ENCODE assay signal across 8 cellular contexts in the genomic region with DNA sequence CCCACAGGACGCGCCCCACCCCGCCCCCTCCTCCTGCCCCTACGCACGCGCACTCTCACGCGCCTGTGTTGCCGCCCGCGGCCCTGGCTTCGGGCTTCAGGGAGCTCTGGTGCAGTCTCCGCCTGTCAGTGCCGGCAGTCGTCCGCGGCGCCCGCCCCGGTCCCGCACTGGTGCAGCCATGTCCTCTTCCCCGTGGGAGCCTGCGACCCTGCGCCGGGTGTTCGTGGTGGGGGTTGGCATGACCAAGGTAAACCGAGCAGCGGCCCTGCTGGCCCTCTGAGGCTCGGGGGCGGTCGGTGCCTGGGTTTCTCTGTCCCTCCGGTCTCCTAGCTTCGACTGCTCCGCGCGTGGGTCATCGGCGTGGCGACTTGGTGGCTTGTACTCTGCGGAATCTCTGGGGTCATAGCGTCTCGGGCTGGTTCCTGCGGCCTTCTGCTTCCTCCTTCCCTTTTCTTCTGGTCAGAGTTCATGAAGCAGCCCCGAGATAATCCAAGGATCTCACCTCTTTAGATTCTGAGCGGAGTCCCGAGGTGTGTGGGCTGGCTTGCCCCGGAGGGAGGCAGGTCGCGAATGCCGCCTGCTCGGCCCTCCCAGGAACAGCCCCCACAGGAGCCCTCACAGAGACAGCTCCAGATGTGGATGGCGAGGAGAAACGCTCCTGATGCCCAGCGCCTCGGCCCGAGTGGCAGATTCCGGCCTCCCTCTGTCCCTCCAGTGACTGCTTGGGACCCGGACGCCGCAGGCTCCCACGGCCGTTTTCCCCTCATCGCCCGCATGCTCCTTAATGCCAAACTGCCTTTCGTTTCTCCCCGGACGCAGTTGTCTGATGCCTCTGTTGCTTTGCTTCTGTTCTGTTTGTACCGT. TPM values are rescaled to one million over a fixed set of nuclear protein-coding genes. Genes with fewer than 3 reads are reported as not detected.
DNase-seq lines count a peak whose midpoint lies in the region; ATAC-seq, FAIRE-seq and TF ChIP-seq lines count a peak whose summit lies in the region.

A gene with protein sequence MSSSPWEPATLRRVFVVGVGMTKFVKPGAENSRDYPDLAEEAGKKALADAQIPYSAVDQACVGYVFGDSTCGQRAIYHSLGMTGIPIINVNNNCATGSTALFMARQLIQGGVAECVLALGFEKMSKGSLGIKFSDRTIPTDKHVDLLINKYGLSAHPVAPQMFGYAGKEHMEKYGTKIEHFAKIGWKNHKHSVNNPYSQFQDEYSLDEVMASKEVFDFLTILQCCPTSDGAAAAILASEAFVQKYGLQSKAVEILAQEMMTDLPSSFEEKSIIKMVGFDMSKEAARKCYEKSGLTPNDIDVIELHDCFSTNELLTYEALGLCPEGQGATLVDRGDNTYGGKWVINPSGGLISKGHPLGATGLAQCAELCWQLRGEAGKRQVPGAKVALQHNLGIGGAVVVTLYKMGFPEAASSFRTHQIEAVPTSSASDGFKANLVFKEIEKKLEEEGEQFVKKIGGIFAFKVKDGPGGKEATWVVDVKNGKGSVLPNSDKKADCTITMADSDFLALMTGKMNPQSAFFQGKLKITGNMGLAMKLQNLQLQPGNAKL (plus strand): TSS at position 58 of the 864 bp plus-strand sequence. CDS start 121 bp downstream, at position 179.

- H3K27me3 ChIP-seq in HL-60 (ENCODE audit: insufficient read depth, poor library complexity, severe bottlenecking) (no peaks in the 10 kb centered on the region), Panc1 (ENCODE audit: control insufficient read depth, insufficient read depth, low read length) (no peaks in the 10 kb centered on the region)

- H3K27ac Mint-ChIP-seq in nephron progenitor cell = no peak within 1 kb of the TSS

- no peak for TF ChIP-seq EP300 in A549 (IDR thresholded peaks at IDR 0.05)

- TF ChIP-seq CTCF in A549 (IDR thresholded peaks at IDR 0.05) (no peak), HL-60 (IDR thresholded peaks at IDR 0.05; ENCODE audit: insufficient read depth, low read length) (no peak), Panc1 (IDR thresholded peaks at IDR 0.05) (no peak), fibroblast of the aortic adventitia (IDR thresholded peaks at IDR 0.05; ENCODE audit: insufficient read depth, low read length) (no peak), nephron progenitor cell (IDR thresholded peaks at IDR 0.05) (no peak)

- no peaks in the 10 kb centered on the region for H3K36me3 Mint-ChIP-seq in nephron progenitor cell (ENCODE audit: low read depth)

- H3K4me1 ChIP-seq in A549 = peaks cover 6% of the 10 kb centered on the region; the same call in 1 of the 3 replicates
- H3K4me1 ChIP-seq in Panc1 (ENCODE audit: control insufficient read depth, insufficient read depth, low read length) = peaks cover 11% of the 10 kb centered on the region

- WGBS in A549 (ENCODE audit: missing lambda C conversion rate) = 4% methylated on average over 25 of the region's 68 CpGs

- DNase-seq in A549 (ENCODE audit: low read depth in 1 of 2, low spot score in 1 of 2) (peak; percentile 60 to 67), HL-60 (ENCODE audit: low read depth in 1 of 2, low spot score in 1 of 2) (peak; percentile 35 to 63), Panc1 (ENCODE audit: low read depth, low spot score) (no peak), fibroblast of the aortic adventitia (ENCODE audit: low read depth) (peak; percentile 70), nephron progenitor cell (peak; percentile 82)
- DNase-seq in activated T-helper 9 cell treated with anti-CD3 and anti-CD28 coated beads, Interleukin-2, amount 50 U/mL, for 16 hours (ENCODE audit: low read depth) = peak; percentile 77
- peak; percentile 77 for DNase-seq in stimulated activated naive CD8-positive, alpha-beta T cell treated with anti-CD3 and anti-CD28 coated beads, Interleukin-15, Interleukin-2, amounts not matched to agents 100 U/mL and 50 U/mL, for 24 hours

- H3K4me3 ChIP-seq in A549 (peak within 1 kb of the TSS; percentile 66), HL-60 (replicated peaks; ENCODE audit: insufficient read depth, low read length) (peak within 1 kb of the TSS; percentile 65), Panc1 (ENCODE audit: low read depth in 2 of 2, low read length in 2 of 2) (peak within 1 kb of the TSS; percentile 66 to 83), fibroblast of the aortic adventitia (ENCODE audit: low read depth, low read length) (peak within 1 kb of the TSS; percentile 84)

- peaks cover 83% of the 10 kb centered on the region for H3K27me3 Mint-ChIP-seq in nephron progenitor cell (ENCODE audit: low read depth, poor library complexity)

- no TSS peak for BruUV-seq in Panc1 (replicated peaks; lab: Mats Ljungman, UMichigan)

- ATAC-seq in A549 = peak; percentile 94 to 98
- peak; percentile 83 for ATAC-seq in GM18868 (IDR thresholded peaks at IDR 0.05; ENCODE audit: unreplicated experiment)
- ATAC-seq in Panc1 = peak; percentile 93
- ATAC-seq in stimulated activated naive CD8-positive, alpha-beta T cell treated with anti-CD3 and anti-CD28 coated beads, Interleukin-15, Interleukin-2, amounts not matched to agents 100 U/mL and 50 U/mL, for 24 hours = peak; percentile 86

- peak; percentile 42 for TF ChIP-seq POLR2A in A549 (IDR thresholded peaks at IDR 0.05; ENCODE audit: low read length)

- TF ChIP-seq RAD21 in A549 (conservative IDR thresholded peaks at IDR 0.05 in 1 of 2, IDR thresholded peaks at IDR 0.05 in 1 of 2) = no peak

- H3K9me3 ChIP-seq in A549 = no peaks in the 10 kb centered on the region
- no peaks in the 10 kb centered on the region for H3K9me3 ChIP-seq in Panc1 (ENCODE audit: control insufficient read depth, insufficient read depth, low read depth, low read length)

- H3K4me2 ChIP-seq in A549 = peak within 1 kb of the TSS; percentile 85

- peaks cover 10% of the 10 kb centered on the region for H3K4me1 Mint-ChIP-seq in nephron progenitor cell

- intact Hi-C loops in Panc1 (cut with micrococcal nuclease; ENCODE audit: unreplicated experiment) = loop anchor here (10.0 kb wide), 1 partner anchor 247 kb away; no protein-coding TSS in a partner anchor

- H3K4me3 Mint-ChIP-seq in nephron progenitor cell = peak within 1 kb of the TSS; percentile 84

- peaks cover 3% of the 10 kb centered on the region for H3K9me3 Mint-ChIP-seq in nephron progenitor cell

- FAIRE-seq in A549 (lab: Jason Lieb, UNC) = no peak

- H3K27ac ChIP-seq in A549 = peak within 1 kb of the TSS; percentile 69 to 98
- peak within 1 kb of the TSS; percentile 77 for H3K27ac ChIP-seq in HL-60 (replicated peaks)
- H3K27ac ChIP-seq in Panc1 (ENCODE audit: low read length) = peak within 1 kb of the TSS; percentile 90

- POLR2A ChIA-PET in A549 (lab: Yijun Ruan, JAX) (interaction anchor here (0.6 kb wide), 1 partner anchor 9 kb away, joined by 4 read pairs; no protein-coding TSS in a partner anchor), Panc1 (lab: Charles Lee) (interaction anchor here (0.6 kb wide), 1 partner anchor 10 kb away, joined by 11 read pairs; no protein-coding TSS in a partner anchor)

- CTCF ChIA-PET in A549 (lab: Yijun Ruan, JAX) (interaction anchor here (1.5 kb wide), 1 partner anchor 10 kb away, joined by 4 read pairs; no protein-coding TSS in a partner anchor), Panc1 (lab: Charles Lee) (interaction anchor here (0.6 kb wide), 2 partner anchors 27 to 282 kb away, joined by 5 to 9 read pairs; no protein-coding TSS in a partner anchor)

- in situ Hi-C loops in Panc1 (cut with HindIII; ENCODE audit: low pct_unique_long_range_greater_than_20kb, low sequenced_read_pairs) = no loop called here

- H3K36me3 ChIP-seq in Panc1 (ENCODE audit: control insufficient read depth, insufficient read depth, low read length) = no peaks in the 10 kb centered on the region; the same call in 1 of the 2 replicates

TF ChIP-seq in A549, 52 proteins besides CTCF, POLR2A, EP300 and RAD21 (continues in another document):
- TF ChIP-seq, protein P1, sequence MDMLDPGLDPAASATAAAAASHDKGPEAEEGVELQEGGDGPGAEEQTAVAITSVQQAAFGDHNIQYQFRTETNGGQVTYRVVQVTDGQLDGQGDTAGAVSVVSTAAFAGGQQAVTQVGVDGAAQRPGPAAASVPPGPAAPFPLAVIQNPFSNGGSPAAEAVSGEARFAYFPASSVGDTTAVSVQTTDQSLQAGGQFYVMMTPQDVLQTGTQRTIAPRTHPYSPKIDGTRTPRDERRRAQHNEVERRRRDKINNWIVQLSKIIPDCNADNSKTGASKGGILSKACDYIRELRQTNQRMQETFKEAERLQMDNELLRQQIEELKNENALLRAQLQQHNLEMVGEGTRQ (IDR thresholded peaks at IDR 0.05) = no peak
- TF ChIP-seq HOXA7 (CRISPR knock-in tag; IDR thresholded peaks at IDR 0.05) (no peak), HOXB5 (CRISPR knock-in tag; IDR thresholded peaks at IDR 0.05) (no peak), CBX2 (IDR thresholded peaks at IDR 0.05; ENCODE audit: borderline replicate concordance, low read depth) (no peak), EHMT2 (IDR thresholded peaks at IDR 0.05; ENCODE audit: low read depth) (no peak), NPAS2 (CRISPR knock-in tag; IDR thresholded peaks at IDR 0.05; ENCODE audit: borderline replicate concordance) (no peak), FOSL2 (IDR thresholded peaks at IDR 0.05) (no peak), FOSL2 (CRISPR knock-in tag; IDR thresholded peaks at IDR 0.05) (no peak), EHF (CRISPR knock-in tag; IDR thresholded peaks at IDR 0.05) (no peak), SMC3 (IDR thresholded peaks at IDR 0.05) (no peak)
- TF ChIP-seq, protein P2, sequence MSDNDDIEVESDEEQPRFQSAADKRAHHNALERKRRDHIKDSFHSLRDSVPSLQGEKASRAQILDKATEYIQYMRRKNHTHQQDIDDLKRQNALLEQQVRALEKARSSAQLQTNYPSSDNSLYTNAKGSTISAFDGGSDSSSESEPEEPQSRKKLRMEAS (IDR thresholded peaks at IDR 0.05) = peak; percentile 41; the same call in 1 of the 2 replicates
- TF ChIP-seq, protein P3, sequence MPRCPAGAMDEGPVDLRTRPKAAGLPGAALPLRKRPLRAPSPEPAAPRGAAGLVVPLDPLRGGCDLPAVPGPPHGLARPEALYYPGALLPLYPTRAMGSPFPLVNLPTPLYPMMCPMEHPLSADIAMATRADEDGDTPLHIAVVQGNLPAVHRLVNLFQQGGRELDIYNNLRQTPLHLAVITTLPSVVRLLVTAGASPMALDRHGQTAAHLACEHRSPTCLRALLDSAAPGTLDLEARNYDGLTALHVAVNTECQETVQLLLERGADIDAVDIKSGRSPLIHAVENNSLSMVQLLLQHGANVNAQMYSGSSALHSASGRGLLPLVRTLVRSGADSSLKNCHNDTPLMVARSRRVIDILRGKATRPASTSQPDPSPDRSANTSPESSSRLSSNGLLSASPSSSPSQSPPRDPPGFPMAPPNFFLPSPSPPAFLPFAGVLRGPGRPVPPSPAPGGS (IDR thresholded peaks at IDR 0.05) = no peak

RNA-seq across cellular contexts. Expression of the gene that starts here (rescaled TPM):
- polyA plus RNA-seq in A549 (2011; rRNA removed) = 74.7 and 124 TPM in 2 replicates
- 14.7 and 14.9 TPM in 2 replicates for polyA plus RNA-seq in A549 (2012; cell fraction: cytosol; rRNA removed)
- polyA plus RNA-seq in A549 (2012; cell fraction: nucleus; rRNA removed) = 4.4 and 6.3 TPM in 2 replicates
- 73.8 to 89.3 TPM (median 79.0 TPM) in 3 replicates for polyA plus RNA-seq in A549 (2017; fragmentation: RNase III; extraction: RNeasy Plus Mini Kit Qiagen cat#74134 plus additional on column Dnase treatment)
- polyA minus RNA-seq in A549 (2011; rRNA and poly(A)+ RNA removed) = 20.9 and 38.8 TPM in 2 replicates
- total RNA-seq in Panc1 (2021; ENCODE audit: unreplicated experiment) = 88.7 TPM
- polyA plus RNA-seq in Panc1 (2012; ENCODE audit: insufficient read length) = 94.0 TPM
- total RNA-seq in fibroblast of the aortic adventitia (ENCODE audit: low replicate concordance) = 188 and 507 TPM in 2 replicates
